Comparison of ENCODE assay signal across 8 cellular contexts in genomic region chr19:19619121-19619848, GRCh38. TPM values are rescaled to one million over a fixed set of nuclear protein-coding genes. Genes with fewer than 3 reads are reported as not detected.
DNase-seq lines count a peak whose midpoint lies in the region; ATAC-seq and TF ChIP-seq lines count a peak whose summit lies in the region.

No MANE protein-coding gene starts in this region.

- H3K4me3 Mint-ChIP-seq in CD4-positive, alpha-beta memory T cell: peak overlapping the region; percentile 84 to 98 (median 94)
- H3K4me3 Mint-ChIP-seq in central memory CD8-positive, alpha-beta T cell: peak overlapping the region; percentile 75

- in situ Hi-C loops in GM13976 (cut with MboI; ENCODE audit: low sequenced_read_pairs, unreplicated experiment): no loop called here

- intact Hi-C loops in CD4-positive, alpha-beta memory T cell (cut with micrococcal nuclease): loop anchor here (2.0 to 5.0 kb wide), 2 partner anchors 24 to 43 kb away; partner anchors contain the start of genes ATP13A1 and GMIP

- ATAC-seq in central memory CD8-positive, alpha-beta T cell (replicated peaks; ENCODE audit: extremely low read depth, poor library complexity, severe bottlenecking): no peak
- ATAC-seq in HG02623 (IDR thresholded peaks at IDR 0.05; ENCODE audit: unreplicated experiment) (no peak), GM18511 (IDR thresholded peaks at IDR 0.05; ENCODE audit: unreplicated experiment) (no peak)

- no peak overlapping the region for H3K4me3 ChIP-seq in CD4-positive, alpha-beta memory T cell (ENCODE audit: low read length in 2 of 2)
- H3K4me3 ChIP-seq in MG63 (peak overlapping the region; percentile 57), neuron (ENCODE audit: low read length) (peak overlapping the region; percentile 66)

- DNase-seq in CD4-positive, alpha-beta memory T cell: peak in 1 of 5 donors; percentile 8
- DNase-seq in MG63: no peak
- no peak for DNase-seq in central memory CD8-positive, alpha-beta T cell (ENCODE audit: low spot score in 2 of 2)
- no peak for DNase-seq in GM13976 (ENCODE audit: low spot score)
- DNase-seq in stimulated activated CD4-positive, alpha-beta T cell treated with anti-CD3 and anti-CD28 coated beads, Interleukin-1b, Interleukin-23, amount 100 ng/mL, for 48 hours: no peak

- H3K27me3 ChIP-seq in CD4-positive, alpha-beta memory T cell (ENCODE audit: insufficient read depth, low read length): no peaks in the 10 kb centered on the region
- H3K27me3 ChIP-seq in MG63 (no peaks in the 10 kb centered on the region), neuron (ENCODE audit: insufficient read depth, low read length) (no peaks in the 10 kb centered on the region)

- H3K4me1 Mint-ChIP-seq in CD4-positive, alpha-beta memory T cell: peaks cover 29 to 48% (median 39%) of the 10 kb centered on the region in 4 donors
- H3K4me1 Mint-ChIP-seq in central memory CD8-positive, alpha-beta T cell: peaks cover 48% of the 10 kb centered on the region

- peak overlapping the region; percentile 86 to 99 (median 97) for H3K27ac Mint-ChIP-seq in CD4-positive, alpha-beta memory T cell
- H3K27ac Mint-ChIP-seq in central memory CD8-positive, alpha-beta T cell (ENCODE audit: low read depth): peak overlapping the region; percentile 97

- CTCF ChIA-PET in CD4-positive, alpha-beta memory T cell (lab: Charles Lee; ENCODE audit: partially characterized antibody): interaction anchor here (0.6 to 4.3 kb wide), 2 partner anchors 10 to 67 kb away, joined by 5 to 21 read pairs; no protein-coding TSS in a partner anchor

- H2AFZ ChIP-seq in neuron (ENCODE audit: low read depth, low read length): peak overlapping the region; percentile 27

- peaks cover 45% of the 10 kb centered on the region for H3K4me1 ChIP-seq in CD4-positive, alpha-beta memory T cell (ENCODE audit: insufficient read depth, low read length)
- peaks cover 3% of the 10 kb centered on the region for H3K4me1 ChIP-seq in neuron (ENCODE audit: insufficient read depth, low read length)

- POLR2A ChIA-PET in CD4-positive, alpha-beta memory T cell (lab: Charles Lee; ENCODE audit: partially characterized antibody): interaction anchor here (0.8 to 6.1 kb wide), 11 partner anchors 8 to 202 kb away, joined by 3 to 56 read pairs (median 7); partner anchors contain the start of genes ATP13A1, GMIP and ZNF506

- peak overlapping the region; percentile 64 for H3K27ac ChIP-seq in CD4-positive, alpha-beta memory T cell (ENCODE audit: low read depth, low read length)

- H3K36me3 Mint-ChIP-seq in CD4-positive, alpha-beta memory T cell: peaks cover 10 to 25% of the 10 kb centered on the region in 2 donors
- H3K36me3 Mint-ChIP-seq in central memory CD8-positive, alpha-beta T cell (ENCODE audit: insufficient read depth): peaks cover 24% of the 10 kb centered on the region

- H3K27me3 Mint-ChIP-seq in CD4-positive, alpha-beta memory T cell: no peaks in the 10 kb centered on the region
- H3K27me3 Mint-ChIP-seq in central memory CD8-positive, alpha-beta T cell: no peaks in the 10 kb centered on the region

- peaks cover 9% of the 10 kb centered on the region for H3K36me3 ChIP-seq in CD4-positive, alpha-beta memory T cell (ENCODE audit: insufficient read depth, low read length)
- H3K36me3 ChIP-seq in MG63: no peaks in the 10 kb centered on the region
- peaks cover 2% of the 10 kb centered on the region for H3K36me3 ChIP-seq in neuron (ENCODE audit: insufficient read depth, low read length)

- TF ChIP-seq CTCF in GM13976 (IDR thresholded peaks at IDR 0.05; ENCODE audit: borderline replicate concordance, control extremely low read depth, extremely low read depth, insufficient read depth, missing control alignments): no peak

- no peaks in the 10 kb centered on the region for H3K9me3 Mint-ChIP-seq in CD4-positive, alpha-beta memory T cell
- no peaks in the 10 kb centered on the region for H3K9me3 Mint-ChIP-seq in central memory CD8-positive, alpha-beta T cell

- H3K9me3 ChIP-seq in CD4-positive, alpha-beta memory T cell (ENCODE audit: control insufficient read depth in 1 of 2, low read length in 2 of 2): no peaks in the 10 kb centered on the region
- H3K9me3 ChIP-seq in MG63 (no peaks in the 10 kb centered on the region), neuron (ENCODE audit: low read length) (no peaks in the 10 kb centered on the region)

RNA-seq across cellular contexts. Expression of gene PBX4, which starts 0.8 kb away (rescaled TPM):
- 10 to 100 TPM; 46.5 to 56.3 TPM for total RNA-seq in CD4-positive, alpha-beta memory T cell
- polyA plus RNA-seq in CD4-positive, alpha-beta memory T cell: 10 to 100 TPM in 1 of 2 donors, 1 to 10 TPM in 1; 3.9 to 11.8 TPM
- 2.4 and 15.5 TPM in 2 replicates for total RNA-seq in MG63 (2014; rRNA removed; shearing (Covaris generic); ENCODE audit: low replicate concordance)

RNA-seq across cellular contexts. Expression of gene LPAR2, which starts 8.7 kb away (rescaled TPM):
- 10 to 100 TPM; 70.7 to 72.4 TPM for total RNA-seq in CD4-positive, alpha-beta memory T cell
- polyA plus RNA-seq in CD4-positive, alpha-beta memory T cell: 10 to 100 TPM; 27.2 to 37.7 TPM
- 0.79 TPM in 1 of 2 replicates, not detected in the other for total RNA-seq in MG63 (2014; rRNA removed; shearing (Covaris generic); ENCODE audit: low replicate concordance)

RNA-seq across cellular contexts. Expression of gene GMIP, which starts 24.2 kb away (rescaled TPM):
- 100 to 1,000 TPM; 101 to 105 TPM for total RNA-seq in CD4-positive, alpha-beta memory T cell
- polyA plus RNA-seq in CD4-positive, alpha-beta memory T cell: 10 to 100 TPM; 28.4 to 49.7 TPM
- total RNA-seq in MG63 (2014; rRNA removed; shearing (Covaris generic); ENCODE audit: low replicate concordance): 2.7 and 12.4 TPM in 2 replicates

RNA-seq across cellular contexts. Expression of gene ATP13A1, which starts 44.2 kb away (rescaled TPM):
- 100 to 1,000 TPM; 137 to 139 TPM for total RNA-seq in CD4-positive, alpha-beta memory T cell
- polyA plus RNA-seq in CD4-positive, alpha-beta memory T cell: 10 to 100 TPM; 21.3 to 54.7 TPM
- 30.6 and 70.8 TPM in 2 replicates for total RNA-seq in MG63 (2014; rRNA removed; shearing (Covaris generic); ENCODE audit: low replicate concordance)

RNA-seq across cellular contexts. Expression of gene ZNF101, which starts 49.4 kb away (rescaled TPM):
- 100 to 1,000 TPM; 152 to 156 TPM for total RNA-seq in CD4-positive, alpha-beta memory T cell
- 100 to 1,000 TPM in 1 of 2 donors, 10 to 100 TPM in 1; 97.3 to 113 TPM for polyA plus RNA-seq in CD4-positive, alpha-beta memory T cell
- 7.1 and 18.0 TPM in 2 replicates for total RNA-seq in MG63 (2014; rRNA removed; shearing (Covaris generic); ENCODE audit: low replicate concordance)

Comparison
In these comparisons a context has a peak if more than half of its experiments do, and no peak if none do; other contexts are left out.
1. H3K4me3 ChIP-seq: peak in MG63 (single experiment) and neuron (single experiment); none in CD4-positive, alpha-beta memory T cell (0 of 2).
2. RNA of gene LPAR2, which starts 8.7 kb away (total RNA-seq): 70.7 to 72.4 TPM in CD4-positive, alpha-beta memory T cell; 0.79 TPM in MG63; every median in the first group is over 10 times any median in the second.